ENCODE assay signal across 10 cellular contexts in genomic region chr17:74466785-74467158, GRCh38. TPM values are rescaled to one million over a fixed set of nuclear protein-coding genes. Genes with fewer than 3 reads are reported as not detected.
DNase-seq lines count a peak whose midpoint lies in the region; ATAC-seq, FAIRE-seq and TF ChIP-seq lines count a peak whose summit lies in the region.
"Had no signal": no experiment of that assay in that cellular context is flagged by ENCODE, and none has a peak within 500 bp of the region (broad histone marks: within the 10 kb centered on the region; RNA-seq: fewer than 3 reads in every experiment).

No MANE protein-coding gene starts in this region.

- CTCF ChIA-PET in activated CD8-positive, alpha-beta memory T cell treated with anti-CD3 and anti-CD28 coated beads, Interleukin-2, amount 10 ng/mL, durations not matched to agents 7 days and 5 days (lab: Charles Lee) = interaction anchor here (0.6 to 1.3 kb wide), 2 partner anchors 9 to 12 kb away, joined by 3 to 7 read pairs; no protein-coding TSS in a partner anchor
- CTCF ChIA-PET in activated CD8-positive, alpha-beta T cell treated with anti-CD3 and anti-CD28 coated beads, Interleukin-2, amount 10 ng/mL, durations not matched to agents 7 days and 5 days (lab: Charles Lee) = interaction anchor here (1.0 kb wide), 1 partner anchor 9 kb away, joined by 4 read pairs; no protein-coding TSS in a partner anchor
- CTCF ChIA-PET in HepG2 (lab: Yijun Ruan, JAX; ENCODE audit: low intra/inter-chr PET ratio, low total read pairs) = no interaction called here

- FAIRE-seq in HepG2 (lab: Jason Lieb, UNC) = no peak

- POLR2A ChIA-PET in activated CD8-positive, alpha-beta T cell treated with anti-CD3 and anti-CD28 coated beads, Interleukin-2, amount 10 ng/mL, durations not matched to agents 7 days and 5 days (lab: Charles Lee) = no interaction called here
- POLR2A ChIA-PET in HepG2 (lab: Yijun Ruan, JAX) = no interaction called here

- in situ Hi-C loops in HepG2 (cut with HindIII; ENCODE audit: extremely low pct_ligation_motif_present, low pct_unique_long_range_greater_than_20kb) = no loop called here

- no peak for TF ChIP-seq CTCF in HepG2 (CRISPR knock-in tag; IDR thresholded peaks at IDR 0.05)

- H3K27me3 Mint-ChIP-seq in activated CD8-positive, alpha-beta memory T cell treated with anti-CD3 and anti-CD28 coated beads, Interleukin-2, amount 10 ng/mL, durations not matched to agents 7 days and 5 days = peaks cover 4% of the 10 kb centered on the region
- H3K27me3 Mint-ChIP-seq in activated CD8-positive, alpha-beta T cell treated with anti-CD3 and anti-CD28 coated beads, Interleukin-2, amount 10 ng/mL, durations not matched to agents 7 days and 5 days (ENCODE audit: low read depth) = peaks cover 15% of the 10 kb centered on the region

- H3K27me3 ChIP-seq in HepG2 (ENCODE audit: control insufficient read depth in 1 of 2, insufficient read depth in 2 of 2, low read length in 2 of 2) = peaks cover 0 to 13% of the 10 kb centered on the region in 2 experiments; a peak in 2 of 5 replicates

- H3K27ac ChIP-seq in HepG2 (ENCODE audit: extremely low read length, insufficient read depth, low read length) = no peak overlapping the region
- peak overlapping the region; percentile 13 for H3K27ac ChIP-seq in substantia nigra (ENCODE audit: low read depth, low read length, poor library complexity, severe bottlenecking)

- no peaks in the 10 kb centered on the region for H3K9me3 Mint-ChIP-seq in activated CD8-positive, alpha-beta memory T cell treated with anti-CD3 and anti-CD28 coated beads, Interleukin-2, amount 10 ng/mL, durations not matched to agents 7 days and 5 days (ENCODE audit: low read depth)
- no peaks in the 10 kb centered on the region for H3K9me3 Mint-ChIP-seq in activated CD8-positive, alpha-beta T cell treated with anti-CD3 and anti-CD28 coated beads, Interleukin-2, amount 10 ng/mL, durations not matched to agents 7 days and 5 days (ENCODE audit: insufficient read depth)

- H3K4me1 Mint-ChIP-seq in activated CD8-positive, alpha-beta memory T cell treated with anti-CD3 and anti-CD28 coated beads, Interleukin-2, amount 10 ng/mL, durations not matched to agents 7 days and 5 days = peaks cover 18% of the 10 kb centered on the region
- peaks cover 3% of the 10 kb centered on the region for H3K4me1 Mint-ChIP-seq in activated CD8-positive, alpha-beta T cell treated with anti-CD3 and anti-CD28 coated beads, Interleukin-2, amount 10 ng/mL, durations not matched to agents 7 days and 5 days (ENCODE audit: low read depth)

- intact Hi-C loops in HepG2 (cut with micrococcal nuclease; ENCODE audit: unreplicated experiment) = no loop called here

- no peak overlapping the region for H3K4me3 ChIP-seq in HepG2 (replicated peaks in 1 of 3; ENCODE audit: insufficient read depth in 1 of 3, low read depth in 2 of 3, low read length in 3 of 3)

- H2AFZ ChIP-seq in HepG2 (ENCODE audit: low read length) = no peak overlapping the region

- peaks cover 27% of the 10 kb centered on the region for H3K4me1 ChIP-seq in HepG2 (ENCODE audit: insufficient read depth, low read length)

- no peaks in the 10 kb centered on the region for H3K36me3 ChIP-seq in HepG2 (replicated peaks in 1 of 2; ENCODE audit: control insufficient read depth in 1 of 2, insufficient read depth in 2 of 2, low read length in 2 of 2)

- H3K9me3 ChIP-seq in HepG2 (ENCODE audit: low read length) = no peaks in the 10 kb centered on the region

- TF ChIP-seq EP300 in HepG2 (IDR thresholded peaks at IDR 0.05; ENCODE audit: low read depth in 2 of 2, low read length in 2 of 2) = no peak
- no peak for TF ChIP-seq EP300 in HepG2 (CRISPR knock-in tag; IDR thresholded peaks at IDR 0.05; ENCODE audit: borderline replicate concordance)

- H3K27ac Mint-ChIP-seq in activated CD8-positive, alpha-beta memory T cell treated with anti-CD3 and anti-CD28 coated beads, Interleukin-2, amount 10 ng/mL, durations not matched to agents 7 days and 5 days = no peak overlapping the region
- peak overlapping the region; percentile 14 for H3K27ac Mint-ChIP-seq in activated CD8-positive, alpha-beta T cell treated with anti-CD3 and anti-CD28 coated beads, Interleukin-2, amount 10 ng/mL, durations not matched to agents 7 days and 5 days

- peaks cover 12% of the 10 kb centered on the region for H3K36me3 Mint-ChIP-seq in activated CD8-positive, alpha-beta memory T cell treated with anti-CD3 and anti-CD28 coated beads, Interleukin-2, amount 10 ng/mL, durations not matched to agents 7 days and 5 days
- H3K36me3 Mint-ChIP-seq in activated CD8-positive, alpha-beta T cell treated with anti-CD3 and anti-CD28 coated beads, Interleukin-2, amount 10 ng/mL, durations not matched to agents 7 days and 5 days (ENCODE audit: low read depth) = no peaks in the 10 kb centered on the region

- no peak for TF ChIP-seq POLR2A in HepG2 (IDR thresholded peaks at IDR 0.05; ENCODE audit: insufficient read depth in 1 of 2, low read depth in 2 of 2, low read length in 2 of 2)

- no peak for TF ChIP-seq RAD21 in HepG2 (CRISPR knock-in tag; IDR thresholded peaks at IDR 0.05)

- WGBS in HepG2 (ENCODE audit: low lambda C conversion rate) = 64% methylated on average over 13 of the region's 15 CpGs

- H3K4me2 ChIP-seq in HepG2 (ENCODE audit: low read depth, low read length) = no peak overlapping the region

- H3K79me2 ChIP-seq in HepG2 (ENCODE audit: insufficient read depth, low read length) = no peaks in the 10 kb centered on the region

- peak; percentile 5 for ATAC-seq in activated CD8-positive, alpha-beta memory T cell treated with anti-CD3 and anti-CD28 coated beads, Interleukin-2, amount 10 ng/mL, durations not matched to agents 7 days and 5 days
- no peak for ATAC-seq in activated CD8-positive, alpha-beta T cell treated with anti-CD3 and anti-CD28 coated beads, Interleukin-2, amount 10 ng/mL, durations not matched to agents 7 days and 5 days
- ATAC-seq in HepG2 = peak; percentile 17
- no peak for ATAC-seq in GM18519 (IDR thresholded peaks at IDR 0.05; ENCODE audit: low FRiP score, unreplicated experiment)
- ATAC-seq in SK-N-SH treated with all-trans-retinoic acid at 6 μM for 48 hours = no peak

- no peak overlapping the region for H3K4me3 Mint-ChIP-seq in activated CD8-positive, alpha-beta memory T cell treated with anti-CD3 and anti-CD28 coated beads, Interleukin-2, amount 10 ng/mL, durations not matched to agents 7 days and 5 days
- H3K4me3 Mint-ChIP-seq in activated CD8-positive, alpha-beta T cell treated with anti-CD3 and anti-CD28 coated beads, Interleukin-2, amount 10 ng/mL, durations not matched to agents 7 days and 5 days = no peak overlapping the region

- peak; percentile 54 for DNase-seq in activated CD8-positive, alpha-beta memory T cell treated with anti-CD3 and anti-CD28 coated beads, Interleukin-2, amount 10 ng/mL, durations not matched to agents 7 days and 5 days
- no peak for DNase-seq in activated CD8-positive, alpha-beta memory T cell treated with anti-CD3 and anti-CD28 coated beads, Interleukin-2, amount 50 U/mL, for 4 hours
- DNase-seq in activated CD8-positive, alpha-beta T cell treated with anti-CD3 and anti-CD28 coated beads, Interleukin-2, amount 10 ng/mL, durations not matched to agents 7 days and 5 days = no peak
- no peak for DNase-seq in HepG2 (ENCODE audit: low spot score)
- DNase-seq in substantia nigra (lab: John Stamatoyannopoulos, UW) = no peak
- no peak for DNase-seq in DMS153 (lab: John Stamatoyannopoulos, UW)
- DNase-seq: mesenchymal stem cell had no signal

- H4K20me1 ChIP-seq in HepG2 (ENCODE audit: insufficient read depth, low read length) = no peaks in the 10 kb centered on the region

- no peak overlapping the region for H3K9ac ChIP-seq in HepG2 (ENCODE audit: insufficient read depth, low read depth, low read length)

- BruUV-seq in HepG2 (replicated peaks; lab: Mats Ljungman, UMichigan) = no TSS peak

RNA-seq across cellular contexts. Expression of gene CD300A, which starts 0.3 kb away (rescaled TPM):
- 10 to 100 TPM in 1 of 2 experiments, 1 to 10 TPM in 1; 2.0 to 15.8 TPM for total RNA-seq in activated CD8-positive, alpha-beta memory T cell treated with anti-CD3 and anti-CD28 coated beads, Interleukin-2, amount 10 ng/mL, durations not matched to agents 7 days and 5 days
- 1 to 10 TPM; 2.1 to 2.8 TPM for total RNA-seq in activated CD8-positive, alpha-beta T cell treated with anti-CD3 and anti-CD28 coated beads, Interleukin-2, amount 10 ng/mL, durations not matched to agents 7 days and 5 days
- total RNA-seq in HepG2 (2016; rRNA removed; fragmentation: Illumina TruSeq; extraction: Trizol) = not detected in 2 replicates
- total RNA-seq in HepG2 (2016; cell fraction: cytosol; rRNA removed; fragmentation: Illumina TruSeq; extraction: Trizol; ENCODE audit: low read depth) = not detected in 2 replicates
- not detected in 2 replicates for total RNA-seq in HepG2 (2016; cell fraction: insoluble cytoplasmic fraction; rRNA removed; fragmentation: Illumina TruSeq; extraction: Trizol)
- not detected in 2 replicates for total RNA-seq in HepG2 (2016; cell fraction: membrane; rRNA removed; fragmentation: Illumina TruSeq; extraction: Trizol)
- not detected in 2 replicates for total RNA-seq in HepG2 (2016; cell fraction: nucleus; rRNA removed; fragmentation: Illumina TruSeq; extraction: Trizol)
- 0.39 TPM in 1 of 2 replicates, not detected in the other for polyA plus RNA-seq in HepG2 (2011; rRNA removed)
- polyA plus RNA-seq in HepG2 (2011; cell fraction: cytosol; rRNA removed) = 0.09 and 0.14 TPM in 2 replicates
- 0.14 and 0.23 TPM in 2 replicates for polyA plus RNA-seq in HepG2 (2011; cell fraction: nucleus; rRNA removed)
- polyA plus RNA-seq in HepG2 (2012) = 0.11 and 0.19 TPM in 2 replicates
- polyA plus RNA-seq in HepG2 (2016; cell fraction: cytosol; fragmentation: Illumina TruSeq; extraction: Trizol; ENCODE audit: low read depth) = not detected in 2 replicates
- polyA plus RNA-seq in HepG2 (2016; cell fraction: insoluble cytoplasmic fraction; fragmentation: Illumina TruSeq; extraction: Trizol; ENCODE audit: low read depth) = not detected in 2 replicates
- polyA plus RNA-seq in HepG2 (2016; cell fraction: membrane; fragmentation: Illumina TruSeq; extraction: Trizol; ENCODE audit: low read depth) = not detected in 2 replicates
- not detected in 2 replicates for polyA plus RNA-seq in HepG2 (2016; cell fraction: nucleus; fragmentation: Illumina TruSeq; extraction: Trizol; ENCODE audit: insufficient read depth, low read depth)
- not detected in 2 replicates for polyA minus RNA-seq in HepG2 (2011; rRNA and poly(A)+ RNA removed; ENCODE audit: low replicate concordance)
- not detected in 2 replicates for polyA minus RNA-seq in HepG2 (2011; cell fraction: cytosol; rRNA and poly(A)+ RNA removed)
- not detected in 2 replicates for polyA minus RNA-seq in HepG2 (2011; cell fraction: nucleus; rRNA and poly(A)+ RNA removed)
- total RNA-seq: SK-MEL-5 had no signal

RNA-seq across cellular contexts. Expression of gene GPRC5C, which starts 34.9 kb away (rescaled TPM):
- not detected for total RNA-seq in activated CD8-positive, alpha-beta memory T cell treated with anti-CD3 and anti-CD28 coated beads, Interleukin-2, amount 10 ng/mL, durations not matched to agents 7 days and 5 days
- under 1 TPM in 1 of 2 experiments, not detected in 1; 0.32 TPM for total RNA-seq in activated CD8-positive, alpha-beta T cell treated with anti-CD3 and anti-CD28 coated beads, Interleukin-2, amount 10 ng/mL, durations not matched to agents 7 days and 5 days
- 44.8 and 85.6 TPM in 2 replicates for total RNA-seq in HepG2 (2016; rRNA removed; fragmentation: Illumina TruSeq; extraction: Trizol)
- total RNA-seq in HepG2 (2016; cell fraction: cytosol; rRNA removed; fragmentation: Illumina TruSeq; extraction: Trizol; ENCODE audit: low read depth) = 30.8 and 32.3 TPM in 2 replicates
- total RNA-seq in HepG2 (2016; cell fraction: insoluble cytoplasmic fraction; rRNA removed; fragmentation: Illumina TruSeq; extraction: Trizol) = 41.2 and 86.3 TPM in 2 replicates
- 50.5 and 55.5 TPM in 2 replicates for total RNA-seq in HepG2 (2016; cell fraction: membrane; rRNA removed; fragmentation: Illumina TruSeq; extraction: Trizol)
- total RNA-seq in HepG2 (2016; cell fraction: nucleus; rRNA removed; fragmentation: Illumina TruSeq; extraction: Trizol) = 73.7 and 80.6 TPM in 2 replicates
- polyA plus RNA-seq in HepG2 (2011; rRNA removed) = 300 and 407 TPM in 2 replicates
- 276 and 424 TPM in 2 replicates for polyA plus RNA-seq in HepG2 (2011; cell fraction: cytosol; rRNA removed)
- 354 and 357 TPM in 2 replicates for polyA plus RNA-seq in HepG2 (2011; cell fraction: nucleus; rRNA removed)
- polyA plus RNA-seq in HepG2 (2012) = 111 and 131 TPM in 2 replicates
- 29.5 and 34.4 TPM in 2 replicates for polyA plus RNA-seq in HepG2 (2016; cell fraction: cytosol; fragmentation: Illumina TruSeq; extraction: Trizol; ENCODE audit: low read depth)
- 42.9 and 43.8 TPM in 2 replicates for polyA plus RNA-seq in HepG2 (2016; cell fraction: insoluble cytoplasmic fraction; fragmentation: Illumina TruSeq; extraction: Trizol; ENCODE audit: low read depth)
- 36.0 and 48.1 TPM in 2 replicates for polyA plus RNA-seq in HepG2 (2016; cell fraction: membrane; fragmentation: Illumina TruSeq; extraction: Trizol; ENCODE audit: low read depth)
- polyA plus RNA-seq in HepG2 (2016; cell fraction: nucleus; fragmentation: Illumina TruSeq; extraction: Trizol; ENCODE audit: insufficient read depth, low read depth) = 131 and 142 TPM in 2 replicates
- polyA minus RNA-seq in HepG2 (2011; rRNA and poly(A)+ RNA removed; ENCODE audit: low replicate concordance) = 39.8 and 712 TPM in 2 replicates
- polyA minus RNA-seq in HepG2 (2011; cell fraction: cytosol; rRNA and poly(A)+ RNA removed) = 209 and 211 TPM in 2 replicates
- 108 and 116 TPM in 2 replicates for polyA minus RNA-seq in HepG2 (2011; cell fraction: nucleus; rRNA and poly(A)+ RNA removed)

Comparison
In these comparisons a context has a peak if more than half of its experiments do, and no peak if none do; other contexts are left out.
1. ATAC-seq: peak in activated CD8-positive, alpha-beta memory T cell treated with anti-CD3 and anti-CD28 coated beads, Interleukin-2, amount 10 ng/mL, durations not matched to agents 7 days and 5 days (single experiment) and HepG2 (single experiment); none in activated CD8-positive, alpha-beta T cell treated with anti-CD3 and anti-CD28 coated beads, Interleukin-2, amount 10 ng/mL, durations not matched to agents 7 days and 5 days (single experiment), GM18519 (single experiment) and SK-N-SH treated with all-trans-retinoic acid at 6 μM for 48 hours (single experiment).
2. RNA of gene GPRC5C, which starts 34.9 kb away (total RNA-seq): 30.8 to 86.3 TPM in HepG2; 0.32 TPM in activated CD8-positive, alpha-beta T cell treated with anti-CD3 and anti-CD28 coated beads, Interleukin-2, amount 10 ng/mL, durations not matched to agents 7 days and 5 days and not detected in activated CD8-positive, alpha-beta memory T cell treated with anti-CD3 and anti-CD28 coated beads, Interleukin-2, amount 10 ng/mL, durations not matched to agents 7 days and 5 days; every median in the first group is over 10 times any median in the second.